8 cellular contexts compared by ENCODE assay signal in genomic region chr3:115623414-115623868, GRCh38. TPM values are rescaled to one million over a fixed set of nuclear protein-coding genes. Genes with fewer than 3 reads are reported as not detected.
DNase-seq lines count a peak whose midpoint lies in the region; ATAC-seq, FAIRE-seq and TF ChIP-seq lines count a peak whose summit lies in the region.

TSS of gene GAP43 (plus strand) at chr3:115623510. CDS start at chr3:115623690, 180 bp downstream.

- no peaks in the 10 kb centered on the region for H3K27me3 ChIP-seq in WERI-Rb-1 (ENCODE audit: insufficient read depth, low read depth, severe bottlenecking)

- no peak for TF ChIP-seq CTCF in AG04449 (IDR thresholded peaks at IDR 0.05; ENCODE audit: insufficient read depth, low read length, missing control alignments)
- TF ChIP-seq CTCF in WERI-Rb-1 (IDR thresholded peaks at IDR 0.05; ENCODE audit: low read depth, low read length) = no peak
- no peak for TF ChIP-seq CTCF in omental fat pad (IDR thresholded peaks at IDR 0.05)

- intact Hi-C loops in Right ventricle myocardium inferior (cut with DNase I) = no loop called here

- H3K4me3 ChIP-seq in AG04449 (ENCODE audit: low read depth, low read length) = peak within 1 kb of the TSS; percentile 52
- peak within 1 kb of the TSS; percentile 65 for H3K4me3 ChIP-seq in WERI-Rb-1 (ENCODE audit: low read depth, low read length)

- no peak for TF ChIP-seq POLR2A in GM12892 (IDR thresholded peaks at IDR 0.05; ENCODE audit: low read depth, low read length)

- DNase-seq in AG04449 (ENCODE audit: low read depth, low spot score) (peak; percentile 70), HT1080 (ENCODE audit: low read depth) (peak; percentile 66), WERI-Rb-1 (peak; percentile 66), Right ventricle myocardium inferior (ENCODE audit: missing footprints) (no peak), omental fat pad (ENCODE audit: low spot score) (no peak), NCI-H187 (lab: John Stamatoyannopoulos, UW) (no peak), GM12892 (ENCODE audit: insufficient read length) (no peak)

- no peaks in the 10 kb centered on the region for H3K9me3 ChIP-seq in WERI-Rb-1 (ENCODE audit: severe bottlenecking)

- CTCF ChIA-PET in AG04449 (lab: Yijun Ruan, JAX) = interaction anchor here (1.0 to 1.4 kb wide), 4 partner anchors 14 to 405 kb away, joined by 3 read pairs; no protein-coding TSS in a partner anchor

- no peak for FAIRE-seq in GM12892 (lab: Jason Lieb, UNC)

- H3K27ac ChIP-seq in WERI-Rb-1 = peak within 1 kb of the TSS; percentile 57

- POLR2A ChIA-PET in AG04449 (lab: Yijun Ruan, JAX) = no interaction called here

- ATAC-seq in Right ventricle myocardium inferior = peak; percentile 86
- ATAC-seq in omental fat pad (ENCODE audit: low FRiP score) = peak; percentile 91
- ATAC-seq in HG02970 (IDR thresholded peaks at IDR 0.05; ENCODE audit: low FRiP score, unreplicated experiment) = no peak

- H3K36me3 ChIP-seq in WERI-Rb-1 = no peaks in the 10 kb centered on the region

RNA-seq across cellular contexts. Expression of gene GAP43, which starts in this region (rescaled TPM):
- total RNA-seq in HT1080 (2014; rRNA removed; shearing (Covaris generic)) = 1.00 and 2.3 TPM in 2 replicates
- polyA plus RNA-seq in HT1080 (2015; cell fraction: cytosol; rRNA removed) = 0.83 and 1.2 TPM in 2 replicates
- polyA plus RNA-seq in HT1080 (2015; cell fraction: nucleus; rRNA removed) = 0.38 and 1.2 TPM in 2 replicates
- 0.22 TPM for total RNA-seq in Right ventricle myocardium inferior
- total RNA-seq in omental fat pad = under 1 TPM in 1 of 4 donors, not detected in 3; 0.36 TPM
- not detected for polyA plus RNA-seq in GM12892 (2012; ENCODE audit: missing spikeins)

Comparison
In these comparisons a context has a peak if more than half of its experiments do, and no peak if none do; other contexts are left out.
1. Peak in ATAC-seq in Right ventricle myocardium inferior; RNA of the gene not detected or under 1 TPM.
2. Peak in ATAC-seq in omental fat pad; RNA of the gene not detected or under 1 TPM.
3. DNase-seq: peak in AG04449 (single experiment), HT1080 (single experiment) and WERI-Rb-1 (single experiment); none in Right ventricle myocardium inferior (single experiment), omental fat pad (single experiment), NCI-H187 (0 of 2) and GM12892 (single experiment).